ENCODE assay signal across 8 cellular contexts in the genomic region with DNA sequence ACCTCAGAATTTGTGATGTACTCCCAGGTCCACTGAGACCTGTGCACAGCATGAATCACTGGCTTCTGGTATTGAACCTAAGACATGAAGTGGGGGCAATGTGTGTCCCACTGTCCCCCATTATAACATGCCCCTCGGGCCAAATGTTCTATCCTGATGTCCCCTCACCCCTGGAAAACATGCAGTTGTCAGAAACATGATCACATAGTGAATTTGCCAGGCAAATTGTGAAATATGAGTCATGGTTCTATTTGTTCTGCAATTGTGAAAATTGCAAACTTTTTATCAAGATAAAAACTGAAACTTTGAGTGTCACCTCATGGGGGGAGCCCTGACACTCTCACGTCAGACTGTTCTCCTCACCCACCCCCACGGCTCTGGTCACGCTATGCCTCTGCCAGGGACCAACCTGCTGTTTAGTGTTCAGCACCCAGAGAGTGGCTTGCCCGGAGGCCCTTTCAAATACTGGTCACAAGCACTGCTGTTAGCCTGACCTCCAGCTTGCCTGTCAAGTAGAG.
DNase-seq lines count a peak whose midpoint lies in the region; ATAC-seq lines count a peak whose summit lies in the region.

No MANE protein-coding gene starts in this region.

- CTCF ChIA-PET in activated CD4-positive, alpha-beta T cell treated with anti-CD3 and anti-CD28 coated beads for 36 hours (lab: Charles Lee): interaction anchor here (1.3 to 1.9 kb wide), 3 partner anchors 19 to 289 kb away, joined by 3 to 6 read pairs (median 6); no protein-coding TSS in a partner anchor

- H3K4me3 Mint-ChIP-seq in activated CD4-positive, alpha-beta T cell treated with anti-CD3 and anti-CD28 coated beads for 36 hours: peak overlapping the region; percentile 31

- no peaks in the 10 kb centered on the region for H3K9me3 Mint-ChIP-seq in activated CD4-positive, alpha-beta T cell treated with anti-CD3 and anti-CD28 coated beads for 36 hours (ENCODE audit: low read depth)

- DNase-seq in activated CD4-positive, alpha-beta T cell treated with anti-CD3 and anti-CD28 coated beads for 36 hours: peak; percentile 95
- no peak for DNase-seq in activated CD4-positive, alpha-beta T cell treated with anti-CD3 and anti-CD28 coated beads, Interleukin-2, amount 50 U/mL, for 1 hour
- DNase-seq in activated CD4-positive, alpha-beta T cell treated with anti-CD3 and anti-CD28 coated beads for 4 hours: peak; percentile 38 to 49
- DNase-seq in iris pigment epithelial cell (ENCODE audit: low read depth) (peak; percentile 47), OCI-M2 (lab: John Stamatoyannopoulos, UW; ENCODE audit: unreplicated experiment) (no peak), occipital lobe (lab: John Stamatoyannopoulos, UW) (no peak), pons (ENCODE audit: low spot score) (no peak)

- POLR2A ChIA-PET in activated CD4-positive, alpha-beta T cell treated with anti-CD3 and anti-CD28 coated beads for 36 hours (lab: Charles Lee): interaction anchor here (1.2 kb wide), 1 partner anchor 27 kb away, joined by 4 read pairs; no protein-coding TSS in a partner anchor

- intact Hi-C loops in activated CD4-positive, alpha-beta T cell treated with anti-CD3 and anti-CD28 coated beads for 36 hours (cut with DNase I, micrococcal nuclease): loop anchor here (1.0 to 10.0 kb wide), 26 partner anchors 27 to 1068 kb away; no protein-coding TSS in a partner anchor

- no peak overlapping the region for H3K27ac Mint-ChIP-seq in activated CD4-positive, alpha-beta T cell treated with anti-CD3 and anti-CD28 coated beads for 36 hours

- H3K36me3 Mint-ChIP-seq in activated CD4-positive, alpha-beta T cell treated with anti-CD3 and anti-CD28 coated beads for 36 hours (ENCODE audit: low read depth): no peaks in the 10 kb centered on the region

- ATAC-seq in activated CD4-positive, alpha-beta T cell treated with anti-CD3 and anti-CD28 coated beads for 36 hours: peak; percentile 80
- ATAC-seq in HG03135 (IDR thresholded peaks at IDR 0.05; ENCODE audit: unreplicated experiment): peak; percentile 77

- H3K4me1 Mint-ChIP-seq in activated CD4-positive, alpha-beta T cell treated with anti-CD3 and anti-CD28 coated beads for 36 hours: peaks cover 31% of the 10 kb centered on the region

- H3K27me3 Mint-ChIP-seq in activated CD4-positive, alpha-beta T cell treated with anti-CD3 and anti-CD28 coated beads for 36 hours: no peaks in the 10 kb centered on the region

Comparison
In these comparisons a context has a peak if more than half of its experiments do, and no peak if none do; other contexts are left out.
1. DNase-seq: peak in activated CD4-positive, alpha-beta T cell treated with anti-CD3 and anti-CD28 coated beads for 36 hours (single experiment), activated CD4-positive, alpha-beta T cell treated with anti-CD3 and anti-CD28 coated beads for 4 hours (2 of 2) and iris pigment epithelial cell (single experiment); none in activated CD4-positive, alpha-beta T cell treated with anti-CD3 and anti-CD28 coated beads, Interleukin-2, amount 50 U/mL, for 1 hour (single experiment), OCI-M2 (single experiment), occipital lobe (single experiment) and pons (single experiment).